In the genomic region with DNA sequence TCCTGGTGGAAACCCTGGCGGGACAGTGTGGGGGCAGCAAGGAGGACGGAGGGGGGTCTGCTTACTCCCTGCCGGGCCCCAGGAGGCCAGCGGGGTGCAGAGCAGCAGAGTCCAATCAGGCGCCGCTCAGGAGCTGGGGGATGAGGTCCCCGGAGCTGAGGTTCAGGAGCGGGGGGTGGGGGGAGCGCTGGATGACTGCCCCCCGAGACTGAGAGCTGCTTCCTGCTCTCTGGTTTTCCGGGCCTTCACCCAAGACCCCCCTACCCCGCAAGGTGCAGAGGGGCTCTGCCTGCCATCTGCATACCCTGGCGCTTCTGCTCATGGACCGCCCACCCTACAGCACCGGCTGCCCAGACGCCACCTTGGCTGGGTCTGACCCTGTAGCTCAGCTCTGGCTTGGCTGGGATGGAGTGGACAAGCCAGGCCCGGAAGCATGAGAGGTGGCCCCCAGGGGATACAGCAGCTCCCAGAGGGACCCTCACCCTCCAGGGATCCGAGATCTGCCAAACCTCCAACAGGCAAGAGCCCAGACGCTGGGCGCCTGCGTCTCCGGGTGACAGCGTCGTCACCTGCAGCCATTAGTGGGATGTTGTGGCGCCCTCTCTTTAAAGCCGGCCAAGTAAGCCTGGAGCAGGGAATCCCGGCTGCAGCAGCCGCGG, we compare ENCODE assay signal across 11 cellular contexts. TPM values are rescaled to one million over a fixed set of nuclear protein-coding genes. Genes with fewer than 3 reads are reported as not detected.
A peak's percentile ranks its signal among the peaks of the same experiment; 100 is the strongest.
DNase-seq lines count a peak whose midpoint lies in the region; ATAC-seq, FAIRE-seq and TF ChIP-seq lines count a peak whose summit lies in the region.
"Had no signal": no experiment of that assay in that cellular context is flagged by ENCODE, and none has a peak within 500 bp of the region (broad histone marks: within the 10 kb centered on the region; RNA-seq: fewer than 3 reads in every experiment).

No MANE protein-coding gene starts in this region.

- H3K4me3 ChIP-seq in ACC112 (ENCODE audit: low read depth, low read length): peak overlapping the region; percentile 78
- H3K4me3 ChIP-seq in LNCaP clone FGC (ENCODE audit: low read depth, low read length): peak overlapping the region; percentile 54
- peak overlapping the region; percentile 45 to 72 (median 52) for H3K4me3 ChIP-seq in esophagus squamous epithelium
- peak overlapping the region; percentile 95 for H3K4me3 ChIP-seq in neural progenitor cell
- peak overlapping the region in 2 of 4 donors; percentile 31 to 49 for H3K4me3 ChIP-seq in pancreas

- no peak for ATAC-seq in pancreas

- no peaks in the 10 kb centered on the region for H3K79me2 ChIP-seq in ACC112 (ENCODE audit: control insufficient read depth, insufficient read depth, low read length, unreplicated experiment)
- H3K79me2 ChIP-seq in neural progenitor cell (ENCODE audit: low read depth): no peaks in the 10 kb centered on the region

- H3K27ac Mint-ChIP-seq in neural progenitor cell: no peak overlapping the region

- H3K36me3 Mint-ChIP-seq in neural progenitor cell: no peaks in the 10 kb centered on the region

- H3K9ac ChIP-seq in neural progenitor cell: no peak overlapping the region

- no peaks in the 10 kb centered on the region for H3K9me3 Mint-ChIP-seq in neural progenitor cell

- WGBS in esophagus squamous epithelium, 2 donors: 8% methylated on average over 16 of the region's 29 CpGs; no CpG with 5 or more reads in 1 of the 2 donors
- WGBS in pancreas, 2 donors: 4 to 5% methylated on average over 25 to 29 of the region's 29 CpGs

- DNase-seq in LNCaP clone FGC (ENCODE audit: low read depth) (no peak), esophagus squamous epithelium (lab: John Stamatoyannopoulos, UW) (no peak), neural progenitor cell (ENCODE audit: low spot score) (peak; percentile 54), pancreas (no peak), NCI-H2107 (lab: John Stamatoyannopoulos, UW) (no peak), NCI-H446 treated with DMSO at 0.1 percent for 48 hours (lab: John Stamatoyannopoulos, UW) (no peak), A172 (ENCODE audit: low spot score) (no peak)
- DNase-seq: activated CD4-positive, alpha-beta T cell treated with anti-CD3 and anti-CD28 coated beads for 48 hours; HCEC 1CT; NCI-H1930 had no signal

- TF ChIP-seq CTCF in LNCaP clone FGC (IDR thresholded peaks at IDR 0.05; ENCODE audit: control insufficient read depth, extremely low read depth, insufficient read depth): no peak
- no peak for TF ChIP-seq CTCF in esophagus squamous epithelium (IDR thresholded peaks at IDR 0.05)
- peak; percentile 7 for TF ChIP-seq CTCF in neural progenitor cell (IDR thresholded peaks at IDR 0.05)
- TF ChIP-seq CTCF in pancreas (IDR thresholded peaks at IDR 0.05): no peak

- H3K4me1 Mint-ChIP-seq in neural progenitor cell: no peaks in the 10 kb centered on the region

- no peak for FAIRE-seq in pancreas (lab: Jason Lieb, UNC)

- intact Hi-C loops in esophagus squamous epithelium (cut with DNase I): no loop called here
- intact Hi-C loops in pancreas (cut with DNase I): no loop called here

- peak overlapping the region; percentile 100 for H3K4me2 ChIP-seq in neural progenitor cell

- H3K36me3 ChIP-seq in ACC112 (ENCODE audit: insufficient read depth, low read length): no peaks in the 10 kb centered on the region
- no peaks in the 10 kb centered on the region for H3K36me3 ChIP-seq in esophagus squamous epithelium
- no peaks in the 10 kb centered on the region for H3K36me3 ChIP-seq in neural progenitor cell
- no peaks in the 10 kb centered on the region for H3K36me3 ChIP-seq in pancreas

- no peak for TF ChIP-seq POLR2A in esophagus squamous epithelium (IDR thresholded peaks at IDR 0.05)

- H3K27ac ChIP-seq in ACC112 (ENCODE audit: low read depth, low read length) (no peak overlapping the region), esophagus squamous epithelium (no peak overlapping the region), neural progenitor cell (no peak overlapping the region), pancreas (no peak overlapping the region)

- H4K20me1 ChIP-seq in neural progenitor cell (ENCODE audit: low read depth): peaks cover 17% of the 10 kb centered on the region

- H3K9me3 ChIP-seq in esophagus squamous epithelium (no peaks in the 10 kb centered on the region), neural progenitor cell (ENCODE audit: low read depth) (no peaks in the 10 kb centered on the region), pancreas (no peaks in the 10 kb centered on the region)

- peak overlapping the region; percentile 80 for H3K4me3 Mint-ChIP-seq in neural progenitor cell

- H3K4me1 ChIP-seq in ACC112 (ENCODE audit: control insufficient read depth, insufficient read depth, low read length, unreplicated experiment): no peaks in the 10 kb centered on the region
- H3K4me1 ChIP-seq in esophagus squamous epithelium: peaks cover 7 to 30% (median 12%) of the 10 kb centered on the region in 3 donors
- peaks cover 19% of the 10 kb centered on the region for H3K4me1 ChIP-seq in neural progenitor cell
- H3K4me1 ChIP-seq in pancreas: peaks cover 0 to 8% (median 3%) of the 10 kb centered on the region in 3 donors

- peaks cover 49% of the 10 kb centered on the region for H3K27me3 ChIP-seq in ACC112 (ENCODE audit: insufficient read depth, low read length)
- H3K27me3 ChIP-seq in esophagus squamous epithelium: peaks cover 3 to 79% (median 4%) of the 10 kb centered on the region in 4 donors
- peaks cover 16% of the 10 kb centered on the region for H3K27me3 ChIP-seq in neural progenitor cell
- H3K27me3 ChIP-seq in pancreas: peaks cover 0 to 4% (median 0%) of the 10 kb centered on the region in 4 donors

- H2AFZ ChIP-seq in ACC112 (ENCODE audit: low read length, unreplicated experiment) (peak overlapping the region; percentile 60), neural progenitor cell (replicated peaks) (peak overlapping the region; percentile 89)

- H3K27me3 Mint-ChIP-seq in neural progenitor cell (ENCODE audit: insufficient read depth, low read depth): peaks cover 3% of the 10 kb centered on the region

- peaks cover 17% of the 10 kb centered on the region for H3F3A ChIP-seq in neural progenitor cell (ENCODE audit: low read depth)

RNA-seq across cellular contexts. Expression of gene KNDC1, which starts 0.9 kb away (rescaled TPM):
- total RNA-seq in esophagus squamous epithelium (under 1 TPM in 3 of 4 donors, not detected in 1; 0.19 to 0.64 (median 0.53) TPM), neural progenitor cell (ENCODE audit: low replicate concordance) (1.8 and 5.6 TPM in 2 replicates), pancreas (under 1 TPM; 0.14 to 0.89 (median 0.61) TPM)
- 1 to 10 TPM; 1.8 to 3.1 TPM for polyA plus RNA-seq in pancreas
- total RNA-seq in A172 (2014; rRNA removed; shearing (Covaris generic)): 2.2 and 3.2 TPM in 2 replicates
